In genomic region chr9:12784461-12785250, GRCh38 we compare ENCODE assay signal across 1 cellular context.
TF ChIP-seq lines count a peak whose summit lies in the region.

No MANE protein-coding gene starts in this region.

TF ChIP-seq in HepG2, 621 proteins besides CTCF, POLR2A, EP300 and RAD21 (continued from another document and continues in another):
- TF ChIP-seq PLSCR1 (CRISPR knock-in tag; IDR thresholded peaks at IDR 0.05; ENCODE audit: borderline replicate concordance) (no peak), ARNTL (CRISPR knock-in tag; IDR thresholded peaks at IDR 0.05) (no peak), YY1 (IDR thresholded peaks at IDR 0.05; ENCODE audit: insufficient read depth, insufficient replicate concordance, low read depth, low read length) (peak; percentile 31), ZNF333 (CRISPR knock-in tag; IDR thresholded peaks at IDR 0.05; ENCODE audit: borderline replicate concordance) (no peak), ZBTB7A (CRISPR knock-in tag; IDR thresholded peaks at IDR 0.05) (no peak), ZNF501 (CRISPR knock-in tag; IDR thresholded peaks at IDR 0.05) (0 out of 2 replicates have a peak, but pooled peaks have one; percentile 56), ZNF3 (CRISPR knock-in tag; IDR thresholded peaks at IDR 0.05) (no peak), ZNF607 (CRISPR knock-in tag; IDR thresholded peaks at IDR 0.05; ENCODE audit: borderline replicate concordance) (peak; percentile 71; the same call in 1 of the 2 replicates), ZNF784 (CRISPR knock-in tag; IDR thresholded peaks at IDR 0.05; ENCODE audit: borderline replicate concordance) (no peak), RORA (CRISPR knock-in tag; IDR thresholded peaks at IDR 0.05) (0 out of 2 replicates have a peak, but pooled peaks have one; percentile 4), GTF3A (CRISPR knock-in tag; conservative IDR thresholded peaks at IDR 0.05) (no peak), RBM39 (IDR thresholded peaks at IDR 0.05; ENCODE audit: low read depth, low read length, poor library complexity, severe bottlenecking) (no peak), GABPB1 (CRISPR knock-in tag; IDR thresholded peaks at IDR 0.05) (peak; percentile 33; the same call in 1 of the 2 replicates), ARNT2 (CRISPR knock-in tag; IDR thresholded peaks at IDR 0.05; ENCODE audit: low read depth) (0 out of 2 replicates have a peak, but pooled peaks have one; percentile 58), ZNF326 (CRISPR knock-in tag; IDR thresholded peaks at IDR 0.05; ENCODE audit: borderline replicate concordance) (no peak), ZNF12 (CRISPR knock-in tag; IDR thresholded peaks at IDR 0.05) (peak; percentile 64; the same call in 1 of the 2 replicates), ZNF17 (CRISPR knock-in tag; IDR thresholded peaks at IDR 0.05) (no peak), EEA1 (CRISPR knock-in tag; IDR thresholded peaks at IDR 0.05; ENCODE audit: borderline replicate concordance) (no peak), ONECUT2 (CRISPR knock-in tag; IDR thresholded peaks at IDR 0.05) (no peak), ZNF432 (CRISPR knock-in tag; IDR thresholded peaks at IDR 0.05; ENCODE audit: borderline replicate concordance) (no peak), XRCC5 (optimal IDR thresholded peaks at IDR 0.05; ENCODE audit: low read length) (peak; percentile 47), ZNF383 (CRISPR knock-in tag; IDR thresholded peaks at IDR 0.05; ENCODE audit: borderline replicate concordance) (no peak), RARG (CRISPR knock-in tag; IDR thresholded peaks at IDR 0.05; ENCODE audit: low read depth) (no peak), KLF12 (CRISPR knock-in tag; IDR thresholded peaks at IDR 0.05; ENCODE audit: borderline replicate concordance) (no peak), SAFB2 (CRISPR knock-in tag; IDR thresholded peaks at IDR 0.05; ENCODE audit: borderline replicate concordance, low read depth) (no peak; the same call in 1 of the 2 replicates), ZNF205 (CRISPR knock-in tag; IDR thresholded peaks at IDR 0.05) (no peak), ZNF780A (CRISPR knock-in tag; IDR thresholded peaks at IDR 0.05) (no peak), ZNF570 (CRISPR knock-in tag; IDR thresholded peaks at IDR 0.05; ENCODE audit: borderline replicate concordance) (no peak), POLR2AphosphoS2 (IDR thresholded peaks at IDR 0.05; ENCODE audit: low read depth, low read length) (no peak), JUNB (CRISPR knock-in tag; IDR thresholded peaks at IDR 0.05; ENCODE audit: borderline replicate concordance) (no peak), IRX3 (CRISPR knock-in tag; IDR thresholded peaks at IDR 0.05; ENCODE audit: borderline replicate concordance, low read depth) (no peak), GRHL1 (CRISPR knock-in tag; conservative IDR thresholded peaks at IDR 0.05) (no peak), ZNF256 (CRISPR knock-in tag; conservative IDR thresholded peaks at IDR 0.05) (no peak), ZFX (CRISPR knock-in tag; IDR thresholded peaks at IDR 0.05; ENCODE audit: low read depth) (peak; percentile 59), ZNF264 (CRISPR knock-in tag; IDR thresholded peaks at IDR 0.05) (no peak), TCF7L2 (IDR thresholded peaks at IDR 0.05; ENCODE audit: low read depth, low read length) (no peak), SMC3 (IDR thresholded peaks at IDR 0.05; ENCODE audit: low read length) (peak; percentile 20; the same call in 1 of the 2 replicates), SSRP1 (CRISPR knock-in tag; IDR thresholded peaks at IDR 0.05) (no peak; the same call in 1 of the 2 replicates), ZNF720 (CRISPR knock-in tag; IDR thresholded peaks at IDR 0.05) (no peak), PHB2 (IDR thresholded peaks at IDR 0.05; ENCODE audit: partially characterized antibody) (no peak), ZSCAN29 (CRISPR knock-in tag; conservative IDR thresholded peaks at IDR 0.05) (no peak), ZBTB7B (CRISPR knock-in tag; IDR thresholded peaks at IDR 0.05) (no peak)
- TF ChIP-seq, protein P1, sequence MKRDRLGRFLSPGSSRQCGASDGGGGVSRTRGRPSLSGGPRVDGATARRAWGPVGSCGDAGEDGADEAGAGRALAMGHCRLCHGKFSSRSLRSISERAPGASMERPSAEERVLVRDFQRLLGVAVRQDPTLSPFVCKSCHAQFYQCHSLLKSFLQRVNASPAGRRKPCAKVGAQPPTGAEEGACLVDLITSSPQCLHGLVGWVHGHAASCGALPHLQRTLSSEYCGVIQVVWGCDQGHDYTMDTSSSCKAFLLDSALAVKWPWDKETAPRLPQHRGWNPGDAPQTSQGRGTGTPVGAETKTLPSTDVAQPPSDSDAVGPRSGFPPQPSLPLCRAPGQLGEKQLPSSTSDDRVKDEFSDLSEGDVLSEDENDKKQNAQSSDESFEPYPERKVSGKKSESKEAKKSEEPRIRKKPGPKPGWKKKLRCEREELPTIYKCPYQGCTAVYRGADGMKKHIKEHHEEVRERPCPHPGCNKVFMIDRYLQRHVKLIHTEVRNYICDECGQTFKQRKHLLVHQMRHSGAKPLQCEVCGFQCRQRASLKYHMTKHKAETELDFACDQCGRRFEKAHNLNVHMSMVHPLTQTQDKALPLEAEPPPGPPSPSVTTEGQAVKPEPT (CRISPR knock-in tag; IDR thresholded peaks at IDR 0.05; ENCODE audit: low read depth), result no peak
- TF ChIP-seq, protein P2, sequence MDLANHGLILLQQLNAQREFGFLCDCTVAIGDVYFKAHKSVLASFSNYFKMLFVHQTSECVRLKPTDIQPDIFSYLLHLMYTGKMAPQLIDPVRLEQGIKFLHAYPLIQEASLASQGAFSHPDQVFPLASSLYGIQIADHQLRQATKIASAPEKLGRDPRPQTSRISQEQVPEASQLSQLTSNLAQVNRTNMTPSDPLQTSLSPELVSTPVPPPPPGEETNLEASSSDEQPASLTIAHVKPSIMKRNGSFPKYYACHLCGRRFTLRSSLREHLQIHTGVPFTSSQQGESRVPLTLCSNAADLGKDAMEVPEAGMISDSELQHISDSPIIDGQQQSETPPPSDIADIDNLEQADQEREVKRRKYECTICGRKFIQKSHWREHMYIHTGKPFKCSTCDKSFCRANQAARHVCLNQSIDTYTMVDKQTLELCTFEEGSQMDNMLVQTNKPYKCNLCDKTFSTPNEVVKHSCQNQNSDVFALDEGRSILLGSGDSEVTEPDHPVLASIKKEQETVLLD (CRISPR knock-in tag; IDR thresholded peaks at IDR 0.05; ENCODE audit: low read depth), result no peak
- TF ChIP-seq, protein P3, sequence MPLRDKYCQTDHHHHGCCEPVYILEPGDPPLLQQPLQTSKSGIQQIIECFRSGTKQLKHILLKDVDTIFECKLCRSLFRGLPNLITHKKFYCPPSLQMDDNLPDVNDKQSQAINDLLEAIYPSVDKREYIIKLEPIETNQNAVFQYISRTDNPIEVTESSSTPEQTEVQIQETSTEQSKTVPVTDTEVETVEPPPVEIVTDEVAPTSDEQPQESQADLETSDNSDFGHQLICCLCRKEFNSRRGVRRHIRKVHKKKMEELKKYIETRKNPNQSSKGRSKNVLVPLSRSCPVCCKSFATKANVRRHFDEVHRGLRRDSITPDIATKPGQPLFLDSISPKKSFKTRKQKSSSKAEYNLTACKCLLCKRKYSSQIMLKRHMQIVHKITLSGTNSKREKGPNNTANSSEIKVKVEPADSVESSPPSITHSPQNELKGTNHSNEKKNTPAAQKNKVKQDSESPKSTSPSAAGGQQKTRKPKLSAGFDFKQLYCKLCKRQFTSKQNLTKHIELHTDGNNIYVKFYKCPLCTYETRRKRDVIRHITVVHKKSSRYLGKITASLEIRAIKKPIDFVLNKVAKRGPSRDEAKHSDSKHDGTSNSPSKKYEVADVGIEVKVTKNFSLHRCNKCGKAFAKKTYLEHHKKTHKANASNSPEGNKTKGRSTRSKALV (CRISPR knock-in tag; IDR thresholded peaks at IDR 0.05), result 0 out of 2 replicates have a peak, but pooled peaks have one; percentile 43
- TF ChIP-seq, protein P4, sequence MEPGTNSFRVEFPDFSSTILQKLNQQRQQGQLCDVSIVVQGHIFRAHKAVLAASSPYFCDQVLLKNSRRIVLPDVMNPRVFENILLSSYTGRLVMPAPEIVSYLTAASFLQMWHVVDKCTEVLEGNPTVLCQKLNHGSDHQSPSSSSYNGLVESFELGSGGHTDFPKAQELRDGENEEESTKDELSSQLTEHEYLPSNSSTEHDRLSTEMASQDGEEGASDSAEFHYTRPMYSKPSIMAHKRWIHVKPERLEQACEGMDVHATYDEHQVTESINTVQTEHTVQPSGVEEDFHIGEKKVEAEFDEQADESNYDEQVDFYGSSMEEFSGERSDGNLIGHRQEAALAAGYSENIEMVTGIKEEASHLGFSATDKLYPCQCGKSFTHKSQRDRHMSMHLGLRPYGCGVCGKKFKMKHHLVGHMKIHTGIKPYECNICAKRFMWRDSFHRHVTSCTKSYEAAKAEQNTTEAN (CRISPR knock-in tag; conservative IDR thresholded peaks at IDR 0.05), result 0 out of 2 replicates have a peak, but pooled peaks have one; percentile 39
- TF ChIP-seq, protein P5, sequence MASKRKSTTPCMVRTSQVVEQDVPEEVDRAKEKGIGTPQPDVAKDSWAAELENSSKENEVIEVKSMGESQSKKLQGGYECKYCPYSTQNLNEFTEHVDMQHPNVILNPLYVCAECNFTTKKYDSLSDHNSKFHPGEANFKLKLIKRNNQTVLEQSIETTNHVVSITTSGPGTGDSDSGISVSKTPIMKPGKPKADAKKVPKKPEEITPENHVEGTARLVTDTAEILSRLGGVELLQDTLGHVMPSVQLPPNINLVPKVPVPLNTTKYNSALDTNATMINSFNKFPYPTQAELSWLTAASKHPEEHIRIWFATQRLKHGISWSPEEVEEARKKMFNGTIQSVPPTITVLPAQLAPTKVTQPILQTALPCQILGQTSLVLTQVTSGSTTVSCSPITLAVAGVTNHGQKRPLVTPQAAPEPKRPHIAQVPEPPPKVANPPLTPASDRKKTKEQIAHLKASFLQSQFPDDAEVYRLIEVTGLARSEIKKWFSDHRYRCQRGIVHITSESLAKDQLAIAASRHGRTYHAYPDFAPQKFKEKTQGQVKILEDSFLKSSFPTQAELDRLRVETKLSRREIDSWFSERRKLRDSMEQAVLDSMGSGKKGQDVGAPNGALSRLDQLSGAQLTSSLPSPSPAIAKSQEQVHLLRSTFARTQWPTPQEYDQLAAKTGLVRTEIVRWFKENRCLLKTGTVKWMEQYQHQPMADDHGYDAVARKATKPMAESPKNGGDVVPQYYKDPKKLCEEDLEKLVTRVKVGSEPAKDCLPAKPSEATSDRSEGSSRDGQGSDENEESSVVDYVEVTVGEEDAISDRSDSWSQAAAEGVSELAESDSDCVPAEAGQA (IDR thresholded peaks at IDR 0.05; ENCODE audit: low read depth), result no peak
- TF ChIP-seq, protein P5 (CRISPR knock-in tag; IDR thresholded peaks at IDR 0.05; ENCODE audit: borderline replicate concordance), result no peak
- TF ChIP-seq, protein P6, sequence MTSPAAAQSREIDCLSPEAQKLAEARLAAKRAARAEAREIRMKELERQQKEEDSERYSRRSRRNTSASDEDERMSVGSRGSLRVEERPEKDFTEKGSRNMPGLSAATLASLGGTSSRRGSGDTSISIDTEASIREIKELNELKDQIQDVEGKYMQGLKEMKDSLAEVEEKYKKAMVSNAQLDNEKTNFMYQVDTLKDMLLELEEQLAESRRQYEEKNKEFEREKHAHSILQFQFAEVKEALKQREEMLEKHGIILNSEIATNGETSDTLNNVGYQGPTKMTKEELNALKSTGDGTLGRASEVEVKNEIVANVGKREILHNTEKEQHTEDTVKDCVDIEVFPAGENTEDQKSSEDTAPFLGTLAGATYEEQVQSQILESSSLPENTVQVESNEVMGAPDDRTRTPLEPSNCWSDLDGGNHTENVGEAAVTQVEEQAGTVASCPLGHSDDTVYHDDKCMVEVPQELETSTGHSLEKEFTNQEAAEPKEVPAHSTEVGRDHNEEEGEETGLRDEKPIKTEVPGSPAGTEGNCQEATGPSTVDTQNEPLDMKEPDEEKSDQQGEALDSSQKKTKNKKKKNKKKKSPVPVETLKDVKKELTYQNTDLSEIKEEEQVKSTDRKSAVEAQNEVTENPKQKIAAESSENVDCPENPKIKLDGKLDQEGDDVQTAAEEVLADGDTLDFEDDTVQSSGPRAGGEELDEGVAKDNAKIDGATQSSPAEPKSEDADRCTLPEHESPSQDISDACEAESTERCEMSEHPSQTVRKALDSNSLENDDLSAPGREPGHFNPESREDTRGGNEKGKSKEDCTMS (CRISPR knock-in tag; conservative IDR thresholded peaks at IDR 0.05), result no peak
